Comparison of ENCODE assay signal across 8 cellular contexts in genomic region chr2:170770008-170770303, GRCh38. TPM values are rescaled to one million over a fixed set of nuclear protein-coding genes. Genes with fewer than 3 reads are reported as not detected.
DNase-seq lines count a peak whose midpoint lies in the region; ATAC-seq and TF ChIP-seq lines count a peak whose summit lies in the region.

No MANE protein-coding gene starts in this region.

- H3K36me3 ChIP-seq in colonic mucosa = no peaks in the 10 kb centered on the region
- H3K36me3 ChIP-seq in naive thymus-derived CD4-positive, alpha-beta T cell (ENCODE audit: control insufficient read depth in 2 of 3, insufficient read depth in 3 of 3, low read length in 3 of 3) = no peaks in the 10 kb centered on the region

- POLR2A ChIA-PET in naive thymus-derived CD4-positive, alpha-beta T cell (lab: Charles Lee) = no interaction called here

- H3K27me3 Mint-ChIP-seq in naive thymus-derived CD4-positive, alpha-beta T cell = peaks cover 0 to 48% (median 10%) of the 10 kb centered on the region in 5 donors

- peak overlapping the region; percentile 76 to 91 (median 84) for H3K4me3 Mint-ChIP-seq in naive thymus-derived CD4-positive, alpha-beta T cell

- H3K27me3 ChIP-seq in colonic mucosa = no peaks in the 10 kb centered on the region
- no peaks in the 10 kb centered on the region for H3K27me3 ChIP-seq in naive thymus-derived CD4-positive, alpha-beta T cell (ENCODE audit: control insufficient read depth in 2 of 2, insufficient read depth in 2 of 2, low read length in 2 of 2)

- H3K27ac Mint-ChIP-seq in naive thymus-derived CD4-positive, alpha-beta T cell = peak overlapping the region in 5 of 9 donors; percentile 38 to 76 (median 60)

- H3K4me1 Mint-ChIP-seq in naive thymus-derived CD4-positive, alpha-beta T cell = peaks cover 6 to 38% (median 18%) of the 10 kb centered on the region in 7 donors

- peak overlapping the region; percentile 60 for H3K4me3 ChIP-seq in colonic mucosa
- peak overlapping the region; percentile 74 for H3K4me3 ChIP-seq in naive thymus-derived CD4-positive, alpha-beta T cell (ENCODE audit: low read length)

- H3K27ac ChIP-seq in colonic mucosa = no peak overlapping the region
- peak overlapping the region; percentile 51 for H3K27ac ChIP-seq in naive thymus-derived CD4-positive, alpha-beta T cell (ENCODE audit: low read depth, low read length)

- no peaks in the 10 kb centered on the region for H3K4me1 ChIP-seq in colonic mucosa
- peaks cover 4 to 8% of the 10 kb centered on the region in 2 donors for H3K4me1 ChIP-seq in naive thymus-derived CD4-positive, alpha-beta T cell (ENCODE audit: control insufficient read depth in 2 of 2, insufficient read depth in 2 of 2, low read length in 2 of 2)

- no peak for TF ChIP-seq CTCF in colonic mucosa (IDR thresholded peaks at IDR 0.05)

- no peak for ATAC-seq in naive thymus-derived CD4-positive, alpha-beta T cell
- ATAC-seq in GM19023 (IDR thresholded peaks at IDR 0.05; ENCODE audit: unreplicated experiment) = no peak
- no peak for ATAC-seq in GM19351 (IDR thresholded peaks at IDR 0.05; ENCODE audit: unreplicated experiment)

- CTCF ChIA-PET in naive thymus-derived CD4-positive, alpha-beta T cell (lab: Charles Lee) = no interaction called here

- DNase-seq in NCI-H1694 treated with DMSO at 0.1 percent for 48 hours (lab: John Stamatoyannopoulos, UW) = peak; percentile 69
- no peak for DNase-seq in NCI-H1694 (lab: John Stamatoyannopoulos, UW)
- peak; percentile 67 for DNase-seq in NCI-H2171 treated with DMSO at 0.1 percent for 48 hours (lab: John Stamatoyannopoulos, UW)
- DNase-seq in colonic mucosa = no peak
- DNase-seq in naive thymus-derived CD4-positive, alpha-beta T cell = peak in 1 of 9 donors; percentile 10
- no peak for DNase-seq in CD1c-positive myeloid dendritic cell (ENCODE audit: extremely low spot score)

- H3K9me3 Mint-ChIP-seq in naive thymus-derived CD4-positive, alpha-beta T cell = no peaks in the 10 kb centered on the region

- no peaks in the 10 kb centered on the region for H3K36me3 Mint-ChIP-seq in naive thymus-derived CD4-positive, alpha-beta T cell

- intact Hi-C loops in colonic mucosa (cut with DNase I) = loop anchor here (5.0 kb wide), 1 partner anchor 58 kb away; no protein-coding TSS in a partner anchor
- intact Hi-C loops in naive thymus-derived CD4-positive, alpha-beta T cell (cut with micrococcal nuclease) = loop anchor here (1.0 to 5.0 kb wide), 6 partner anchors 47 to 662 kb away; partner anchors contain the start of genes GORASP2 (in 2 of the 2), SP5 (in 2 of the 2), DCAF17 (in 1 of the 2) and GAD1 (in 1 of the 2)

- peak overlapping the region; percentile 51 to 72 for H3K9ac ChIP-seq in colonic mucosa (ENCODE audit: low read depth in 2 of 2, low read length in 2 of 2)

- H3K9me3 ChIP-seq in colonic mucosa = no peaks in the 10 kb centered on the region
- H3K9me3 ChIP-seq in naive thymus-derived CD4-positive, alpha-beta T cell (ENCODE audit: control insufficient read depth in 2 of 3, low read length in 3 of 3) = no peaks in the 10 kb centered on the region

RNA-seq across cellular contexts. Expression of gene ERICH2, which starts 0.2 kb away (rescaled TPM):
- total RNA-seq in colonic mucosa = not detected
- not detected for total RNA-seq in naive thymus-derived CD4-positive, alpha-beta T cell
- not detected for polyA plus RNA-seq in naive thymus-derived CD4-positive, alpha-beta T cell

RNA-seq across cellular contexts. Expression of gene GAD1, which starts 46.7 kb away (rescaled TPM):
- under 1 TPM in 1 of 2 donors, not detected in 1; 0.10 TPM for total RNA-seq in colonic mucosa
- 1 to 10 TPM in 1 of 5 experiments, not detected in 4; 3.6 TPM for total RNA-seq in naive thymus-derived CD4-positive, alpha-beta T cell
- polyA plus RNA-seq in naive thymus-derived CD4-positive, alpha-beta T cell = not detected

RNA-seq across cellular contexts. Expression of gene SP5, which starts 54.8 kb away (rescaled TPM):
- total RNA-seq in colonic mucosa = 1 to 10 TPM; 1.2 to 3.5 TPM
- not detected for total RNA-seq in naive thymus-derived CD4-positive, alpha-beta T cell
- not detected for polyA plus RNA-seq in naive thymus-derived CD4-positive, alpha-beta T cell

Comparison
In these comparisons a context has a peak if more than half of its experiments do, and no peak if none do; other contexts are left out.
1. DNase-seq: peak in NCI-H1694 treated with DMSO at 0.1 percent for 48 hours (single experiment) and NCI-H2171 treated with DMSO at 0.1 percent for 48 hours (single experiment); none in NCI-H1694 (single experiment), colonic mucosa (single experiment) and CD1c-positive myeloid dendritic cell (single experiment).